ENCODE assay signal across 10 cellular contexts in the genomic region with DNA sequence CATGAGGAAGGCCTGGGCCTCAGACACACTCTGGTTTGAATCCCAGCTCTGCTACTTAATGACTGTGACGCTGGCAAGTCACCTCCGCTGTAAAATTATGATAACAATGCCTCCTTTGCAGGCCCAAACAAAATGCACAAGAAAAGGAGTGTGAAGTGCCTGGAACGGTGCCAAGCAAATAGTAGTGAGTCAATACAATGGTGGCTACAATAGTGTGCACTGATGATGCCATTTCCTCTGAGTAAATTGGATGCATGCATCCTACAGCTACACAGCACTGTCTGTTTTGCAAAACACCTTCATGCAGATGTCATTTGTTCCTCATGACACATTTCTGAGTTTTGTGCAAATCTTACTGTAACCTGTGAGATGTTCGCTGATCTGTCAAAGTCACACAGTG.
DNase-seq lines count a peak whose midpoint lies in the region; ATAC-seq, FAIRE-seq and TF ChIP-seq lines count a peak whose summit lies in the region.
"Had no signal": no experiment of that assay in that cellular context is flagged by ENCODE, and none has a peak within 500 bp of the region (broad histone marks: within the 10 kb centered on the region; RNA-seq: fewer than 3 reads in every experiment).

No MANE protein-coding gene starts in this region.

- no peak for FAIRE-seq in HepG2 (lab: Jason Lieb, UNC)

- DNase-seq in HepG2 (ENCODE audit: low spot score) (no peak), right lobe of liver (no peak), SK-N-SH (no peak), tibial nerve (ENCODE audit: low spot score in 2 of 2) (no peak), superior temporal gyrus (ENCODE audit: extremely low spot score) (no peak), pons (ENCODE audit: low spot score) (no peak), foreskin melanocyte (no peak)
- DNase-seq: naive B cell had no signal

- TF ChIP-seq EP300 in HepG2 (IDR thresholded peaks at IDR 0.05; ENCODE audit: low read depth in 2 of 2, low read length in 2 of 2) = no peak
- TF ChIP-seq EP300 in HepG2 (CRISPR knock-in tag; IDR thresholded peaks at IDR 0.05; ENCODE audit: borderline replicate concordance) = no peak
- no peak for TF ChIP-seq EP300 in SK-N-SH (IDR thresholded peaks at IDR 0.05; ENCODE audit: borderline replicate concordance in 1 of 2, low read depth in 1 of 2, low read length in 1 of 2)
- no peak for TF ChIP-seq EP300 in tibial nerve (IDR thresholded peaks at IDR 0.05)

- H3K4me1 ChIP-seq in HepG2 (ENCODE audit: insufficient read depth, low read length) (peaks cover 23% of the 10 kb centered on the region), right lobe of liver (no peaks in the 10 kb centered on the region), SK-N-SH (ENCODE audit: control insufficient read depth in 1 of 2, insufficient read depth in 2 of 2, low read depth in 1 of 2, low read length in 1 of 2) (peaks cover 23 to 24% of the 10 kb centered on the region in 2 experiments), tibial nerve (peaks cover 0 to 15% (median 7%) of the 10 kb centered on the region in 4 donors)

- no peaks in the 10 kb centered on the region for H3K9me2 ChIP-seq in SK-N-SH

- CTCF ChIA-PET in HepG2 (lab: Yijun Ruan, JAX; ENCODE audit: low intra/inter-chr PET ratio, low total read pairs) (no interaction called here), SK-N-SH (lab: Yijun Ruan, JAX) (interaction anchor here (1.2 kb wide), 1 partner anchor 10 kb away, joined by 3 read pairs; no protein-coding TSS in a partner anchor)

- H3K27me3 ChIP-seq in HepG2 (ENCODE audit: control insufficient read depth in 1 of 2, insufficient read depth in 2 of 2, low read length in 2 of 2) = no peaks in the 10 kb centered on the region
- H3K27me3 ChIP-seq in right lobe of liver = no peaks in the 10 kb centered on the region
- H3K27me3 ChIP-seq in SK-N-SH (ENCODE audit: insufficient read depth) = no peaks in the 10 kb centered on the region
- H3K27me3 ChIP-seq in tibial nerve = no peaks in the 10 kb centered on the region
- H3K27me3 ChIP-seq: BLaER1 had no signal

- H3K79me2 ChIP-seq in HepG2 (ENCODE audit: insufficient read depth, low read length) (no peaks in the 10 kb centered on the region), SK-N-SH (ENCODE audit: insufficient read depth) (no peaks in the 10 kb centered on the region)

- no peak overlapping the region for H2AFZ ChIP-seq in HepG2 (ENCODE audit: low read length)
- H2AFZ ChIP-seq in SK-N-SH (ENCODE audit: low read depth) = no peak overlapping the region

- H3K4me3 ChIP-seq in HepG2 (replicated peaks in 1 of 3; ENCODE audit: insufficient read depth in 1 of 3, low read depth in 2 of 3, low read length in 3 of 3) (no peak overlapping the region), right lobe of liver (no peak overlapping the region), SK-N-SH (ENCODE audit: low read depth in 2 of 2, low read length in 1 of 2) (no peak overlapping the region), tibial nerve (no peak overlapping the region)
- H3K4me3 ChIP-seq: BLaER1 had no signal

- POLR2A ChIA-PET in HepG2 (lab: Yijun Ruan, JAX) (no interaction called here), SK-N-SH (lab: Yijun Ruan, JAX) (no interaction called here)

- H3K4me2 ChIP-seq in HepG2 (ENCODE audit: low read depth, low read length) (no peak overlapping the region), SK-N-SH (peak overlapping the region; percentile 22; the same call in 1 of the 2 replicates)

- whole genome bisulfite sequencing in HepG2 (ENCODE audit: low lambda C conversion rate) = 89% methylated on average over 4 of the region's 4 CpGs
- WGBS in right lobe of liver (ENCODE audit: insufficient coverage, low coverage, low lambda C conversion rate, missing lambda C conversion rate) = 74% methylated on average over 4 of the region's 4 CpGs
- 71% methylated on average over 4 of the region's 4 CpGs for WGBS in SK-N-SH (ENCODE audit: low lambda C conversion rate)
- WGBS in tibial nerve, 2 donors = 74 to 80% methylated on average over 4 of the region's 4 CpGs

- H3F3A ChIP-seq in SK-N-SH (replicated peaks; ENCODE audit: insufficient read depth) = peaks cover 7% of the 10 kb centered on the region

- TF ChIP-seq POLR2A in HepG2 (IDR thresholded peaks at IDR 0.05; ENCODE audit: insufficient read depth in 1 of 2, low read depth in 2 of 2, low read length in 2 of 2) (no peak), right lobe of liver (IDR thresholded peaks at IDR 0.05) (no peak), tibial nerve (IDR thresholded peaks at IDR 0.05) (no peak)

- H3K9ac ChIP-seq in HepG2 (ENCODE audit: insufficient read depth, low read depth, low read length) (no peak overlapping the region), SK-N-SH (no peak overlapping the region)
- H3K9ac ChIP-seq: BLaER1 had no signal

- H3K36me3 ChIP-seq in HepG2 (replicated peaks in 1 of 2; ENCODE audit: control insufficient read depth in 1 of 2, insufficient read depth in 2 of 2, low read length in 2 of 2) (peaks cover 3 to 28% of the 10 kb centered on the region in 2 experiments; a peak in 3 of 5 replicates), right lobe of liver (no peaks in the 10 kb centered on the region), SK-N-SH (replicated peaks in 1 of 2; ENCODE audit: control insufficient read depth in 1 of 2, insufficient read depth in 2 of 2, low read length in 1 of 2) (no peaks in the 10 kb centered on the region), tibial nerve (no peaks in the 10 kb centered on the region)
- H3K36me3 ChIP-seq: BLaER1 had no signal

- in situ Hi-C loops in HepG2 (cut with HindIII; ENCODE audit: extremely low pct_ligation_motif_present, low pct_unique_long_range_greater_than_20kb) = no loop called here

- ATAC-seq in HepG2 (no peak), right lobe of liver (no peak), esophagus mucosa (peak; percentile 46)

- intact Hi-C loops in HepG2 (cut with micrococcal nuclease; ENCODE audit: unreplicated experiment) (no loop called here), right lobe of liver (cut with DNase I) (no loop called here)

- BruUV-seq in HepG2 (replicated peaks; lab: Mats Ljungman, UMichigan) = no TSS peak

- no peak for TF ChIP-seq RAD21 in HepG2 (CRISPR knock-in tag; IDR thresholded peaks at IDR 0.05)
- TF ChIP-seq RAD21 in SK-N-SH (IDR thresholded peaks at IDR 0.05; ENCODE audit: low read length) = no peak

- H4K20me1 ChIP-seq in HepG2 (ENCODE audit: insufficient read depth, low read length) = no peaks in the 10 kb centered on the region
- H4K20me1 ChIP-seq in SK-N-SH (ENCODE audit: insufficient read depth) = no peaks in the 10 kb centered on the region
- H4K20me1 ChIP-seq: BLaER1 had no signal

- H3K9me3 ChIP-seq in HepG2 (ENCODE audit: low read length) = no peaks in the 10 kb centered on the region
- H3K9me3 ChIP-seq in right lobe of liver = no peaks in the 10 kb centered on the region
- H3K9me3 ChIP-seq in SK-N-SH = no peaks in the 10 kb centered on the region
- H3K9me3 ChIP-seq in tibial nerve = no peaks in the 10 kb centered on the region
- H3K9me3 ChIP-seq: BLaER1 had no signal

- TF ChIP-seq CTCF in HepG2 (CRISPR knock-in tag; IDR thresholded peaks at IDR 0.05) (no peak), right lobe of liver (IDR thresholded peaks at IDR 0.05) (no peak), SK-N-SH (IDR thresholded peaks at IDR 0.05) (no peak), tibial nerve (IDR thresholded peaks at IDR 0.05) (no peak)

- H3K27ac ChIP-seq in HepG2 (ENCODE audit: extremely low read length, insufficient read depth, low read length) (no peak overlapping the region), right lobe of liver (no peak overlapping the region), SK-N-SH (ENCODE audit: low read depth in 2 of 2, low read length in 1 of 2) (no peak overlapping the region), tibial nerve (no peak overlapping the region)
- H3K27ac ChIP-seq: BLaER1 had no signal

TF ChIP-seq in HepG2, 621 proteins besides CTCF, POLR2A, EP300 and RAD21 (continues in another document):
- TF ChIP-seq ZNF256 (CRISPR knock-in tag; conservative IDR thresholded peaks at IDR 0.05) (no peak), BHLHE40 (IDR thresholded peaks at IDR 0.05; ENCODE audit: low read length) (no peak), MAFK (conservative IDR thresholded peaks at IDR 0.05 in 1 of 2, IDR thresholded peaks at IDR 0.05 in 1 of 2; ENCODE audit: low read length in 2 of 2) (no peak), RBM22 (optimal IDR thresholded peaks at IDR 0.05; ENCODE audit: low read length) (peak; percentile 81)
- TF ChIP-seq, protein P1, sequence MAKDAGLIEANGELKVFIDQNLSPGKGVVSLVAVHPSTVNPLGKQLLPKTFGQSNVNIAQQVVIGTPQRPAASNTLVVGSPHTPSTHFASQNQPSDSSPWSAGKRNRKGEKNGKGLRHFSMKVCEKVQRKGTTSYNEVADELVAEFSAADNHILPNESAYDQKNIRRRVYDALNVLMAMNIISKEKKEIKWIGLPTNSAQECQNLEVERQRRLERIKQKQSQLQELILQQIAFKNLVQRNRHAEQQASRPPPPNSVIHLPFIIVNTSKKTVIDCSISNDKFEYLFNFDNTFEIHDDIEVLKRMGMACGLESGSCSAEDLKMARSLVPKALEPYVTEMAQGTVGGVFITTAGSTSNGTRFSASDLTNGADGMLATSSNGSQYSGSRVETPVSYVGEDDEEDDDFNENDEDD (CRISPR knock-in tag; IDR thresholded peaks at IDR 0.05; ENCODE audit: borderline replicate concordance) = no peak

TF ChIP-seq in SK-N-SH, 30 proteins besides CTCF, POLR2A, EP300 and RAD21:
- TF ChIP-seq JUND (IDR thresholded peaks at IDR 0.05) (peak; percentile 16; the same call in 1 of the 2 replicates), FOSL2 (IDR thresholded peaks at IDR 0.05; ENCODE audit: borderline replicate concordance, low read depth) (peak; percentile 23; the same call in 1 of the 2 replicates), RCOR1 (IDR thresholded peaks at IDR 0.05; ENCODE audit: low read length) (no peak), NFIC (IDR thresholded peaks at IDR 0.05; ENCODE audit: borderline replicate concordance) (peak; percentile 83), TCF12 (IDR thresholded peaks at IDR 0.05) (peak; percentile 49; the same call in 1 of the 2 replicates), FOXJ3 (CRISPR knock-in tag; IDR thresholded peaks at IDR 0.05) (no peak)
- TF ChIP-seq, protein P2, sequence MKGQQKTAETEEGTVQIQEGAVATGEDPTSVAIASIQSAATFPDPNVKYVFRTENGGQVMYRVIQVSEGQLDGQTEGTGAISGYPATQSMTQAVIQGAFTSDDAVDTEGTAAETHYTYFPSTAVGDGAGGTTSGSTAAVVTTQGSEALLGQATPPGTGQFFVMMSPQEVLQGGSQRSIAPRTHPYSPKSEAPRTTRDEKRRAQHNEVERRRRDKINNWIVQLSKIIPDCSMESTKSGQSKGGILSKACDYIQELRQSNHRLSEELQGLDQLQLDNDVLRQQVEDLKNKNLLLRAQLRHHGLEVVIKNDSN (IDR thresholded peaks at IDR 0.05; ENCODE audit: borderline replicate concordance, low read depth) = no peak
